Comparison of ENCODE assay signal across 20 cellular contexts in the genomic region with DNA sequence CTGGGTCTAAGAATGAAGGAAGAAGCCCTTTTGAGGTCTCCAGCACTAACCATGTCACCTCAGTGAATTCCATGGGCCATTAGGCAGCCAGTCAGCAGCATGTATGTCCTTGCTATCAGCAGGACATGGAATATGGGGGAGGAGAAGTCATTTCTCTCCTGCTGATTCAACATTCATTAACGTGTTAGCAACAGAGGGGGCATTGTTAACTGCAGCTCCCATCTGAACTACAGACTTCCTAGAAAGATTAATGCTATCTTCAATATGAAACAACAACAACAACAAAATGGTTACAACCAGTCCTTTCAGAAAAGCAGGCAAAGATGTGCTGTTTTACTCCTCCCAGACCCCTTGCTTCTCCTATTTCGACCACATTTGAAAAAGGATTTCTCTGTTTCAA.
DNase-seq lines count a peak whose midpoint lies in the region; ATAC-seq, FAIRE-seq and TF ChIP-seq lines count a peak whose summit lies in the region.
"Had no signal": no experiment of that assay in that cellular context is flagged by ENCODE, and none has a peak within 500 bp of the region (broad histone marks: within the 10 kb centered on the region; RNA-seq: fewer than 3 reads in every experiment).

No MANE protein-coding gene starts in this region.

- H3K27me3 ChIP-seq in pancreas (no peaks in the 10 kb centered on the region), Peyer's patch (no peaks in the 10 kb centered on the region)
- H3K27me3 ChIP-seq: suprapubic skin had no signal

- FAIRE-seq in pancreas (lab: Jason Lieb, UNC) = no peak
- FAIRE-seq: small intestine had no signal

- H3K4me3 ChIP-seq in pancreas = peak overlapping the region in 1 of 4 donors; percentile 8
- H3K4me3 ChIP-seq in Peyer's patch = no peak overlapping the region
- H3K4me3 ChIP-seq: mucosa of descending colon, suprapubic skin had no signal

- peak overlapping the region; percentile 26 to 61 (median 54) for H3K27ac ChIP-seq in pancreas
- H3K27ac ChIP-seq in Peyer's patch = no peak overlapping the region
- H3K27ac ChIP-seq: HL-60, suprapubic skin had no signal

- intact Hi-C loops in pancreas (cut with DNase I) = no loop called here

- peak; percentile 4 for DNase-seq in COR-L47 (lab: John Stamatoyannopoulos, UW)
- DNase-seq in NCI-H2227 treated with DMSO at 0.1 percent for 48 hours (lab: John Stamatoyannopoulos, UW) = peak; percentile 33
- DNase-seq in glomerular visceral epithelial cell (ENCODE audit: extremely low spot score) = peak; percentile 54
- peak in 2 of 6 donors; percentile 8 to 13 for DNase-seq in pancreas
- no peak for DNase-seq in Peyer's patch
- DNase-seq in putamen (ENCODE audit: low spot score) = no peak
- DNase-seq: activated CD8-positive, alpha-beta memory T cell treated with anti-CD3 and anti-CD28 coated beads, Interleukin-2, amount 10 ng/mL, durations not matched to agents 7 days and 5 days; activated effector memory CD4-positive, alpha-beta T cell treated with anti-CD3 and anti-CD28 coated beads, Interleukin-2, amount 50 U/mL, for 16 hours; caudate nucleus; CD8-positive, alpha-beta memory T cell; left cardiac atrium; mucosa of descending colon; NCI-H1436; NCI-H446 treated with DMSO at 0.1 percent for 48 hours; SIG-M5 had no signal

- H3K36me3 ChIP-seq in pancreas (no peaks in the 10 kb centered on the region), Peyer's patch (no peaks in the 10 kb centered on the region)
- H3K36me3 ChIP-seq: suprapubic skin had no signal

- no peaks in the 10 kb centered on the region for H3K4me1 ChIP-seq in pancreas
- peaks cover 0 to 7% (median 0%) of the 10 kb centered on the region in 4 donors for H3K4me1 ChIP-seq in Peyer's patch
- H3K4me1 ChIP-seq: suprapubic skin had no signal

- TF ChIP-seq CTCF in pancreas (IDR thresholded peaks at IDR 0.05) = no peak
- no peak for TF ChIP-seq CTCF in Peyer's patch (IDR thresholded peaks at IDR 0.05)

- ATAC-seq in pancreas (peak; percentile 76 to 94 (median 85)), HG02970 (IDR thresholded peaks at IDR 0.05; ENCODE audit: low FRiP score, unreplicated experiment) (no peak), GM18870 (IDR thresholded peaks at IDR 0.05; ENCODE audit: unreplicated experiment) (no peak)
- ATAC-seq: activated CD8-positive, alpha-beta memory T cell treated with anti-CD3 and anti-CD28 coated beads, Interleukin-2, amount 10 ng/mL, durations not matched to agents 7 days and 5 days; left cardiac atrium; mucosa of descending colon had no signal

- H3K9me3 ChIP-seq in pancreas = no peaks in the 10 kb centered on the region
- H3K9me3 ChIP-seq in Peyer's patch = no peaks in the 10 kb centered on the region
- H3K9me3 ChIP-seq: mucosa of descending colon, suprapubic skin had no signal

- no peak for TF ChIP-seq POLR2A in Peyer's patch (IDR thresholded peaks at IDR 0.05)

- 25 to 27% methylated on average over 2 of the region's 2 CpGs for WGBS in pancreas, 2 donors

Comparison
In these comparisons a context has a peak if more than half of its experiments do, and no peak if none do; other contexts are left out.
1. DNase-seq: peak in COR-L47 (single experiment), NCI-H2227 treated with DMSO at 0.1 percent for 48 hours (single experiment) and glomerular visceral epithelial cell (single experiment); none in Peyer's patch (0 of 3) and putamen (single experiment).
2. ATAC-seq: peak in pancreas (4 of 4); none in HG02970 (single experiment) and GM18870 (single experiment).
3. H3K27ac ChIP-seq: peak in pancreas (4 of 4); none in Peyer's patch (0 of 4).